Comparison of ENCODE assay signal across 1 cellular context in genomic region chr22:31628969-31629723, GRCh38.
A peak's percentile ranks its signal among the peaks of the same experiment; 100 is the strongest.
TF ChIP-seq lines count a peak whose summit lies in the region.

No MANE protein-coding gene starts in this region.

TF ChIP-seq in HepG2, 621 proteins besides CTCF, POLR2A, EP300 and RAD21:
- TF ChIP-seq GFI1 (CRISPR knock-in tag; IDR thresholded peaks at IDR 0.05; ENCODE audit: borderline replicate concordance) = no peak
- peak; percentile 70 for TF ChIP-seq ZNF646 (CRISPR knock-in tag; IDR thresholded peaks at IDR 0.05)
